ENCODE assay signal across 8 cellular contexts in the genomic region with DNA sequence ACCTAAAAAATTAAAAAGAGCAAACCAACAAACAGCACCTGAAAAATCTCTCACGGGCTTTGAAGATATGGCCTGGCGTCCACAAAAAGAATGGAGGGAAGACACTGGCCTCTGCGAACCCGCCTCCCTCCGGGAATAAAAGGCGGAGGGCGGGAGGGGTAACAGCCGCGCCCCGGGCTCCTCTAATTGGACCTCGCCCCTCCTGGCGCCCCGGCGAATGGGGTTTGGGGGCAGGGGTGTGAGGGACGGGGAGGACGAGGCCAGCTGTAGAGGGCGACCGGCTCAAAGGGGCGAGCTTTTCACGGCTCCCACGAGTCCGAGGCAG. TPM values are rescaled to one million over a fixed set of nuclear protein-coding genes. Genes with fewer than 3 reads are reported as not detected.
DNase-seq lines count a peak whose midpoint lies in the region; FAIRE-seq and TF ChIP-seq lines count a peak whose summit lies in the region.

No MANE protein-coding gene starts in this region.

- H3K4me3 ChIP-seq in colonic mucosa (peak overlapping the region; percentile 97), stomach smooth muscle (ENCODE audit: low read length in 2 of 2) (peak overlapping the region; percentile 86 to 97)

- DNase-seq in A172 (ENCODE audit: low spot score) (peak; percentile 77), HCEC 1CT (peak; percentile 72), LHCN-M2 (ENCODE audit: low read depth) (peak; percentile 85), RWPE1 (ENCODE audit: low spot score) (peak; percentile 96), colonic mucosa (peak; percentile 88)

- H3K4me1 ChIP-seq in colonic mucosa = no peaks in the 10 kb centered on the region
- no peaks in the 10 kb centered on the region for H3K4me1 ChIP-seq in stomach smooth muscle (ENCODE audit: control insufficient read depth, insufficient read depth, low read length)

- peak overlapping the region; percentile 65 to 77 for H3K9ac ChIP-seq in colonic mucosa (ENCODE audit: low read depth in 2 of 2, low read length in 2 of 2)
- peak overlapping the region in 1 of 2 donors; percentile 85 for H3K9ac ChIP-seq in stomach smooth muscle (ENCODE audit: low read length in 2 of 2)

- POLR2A ChIA-PET in RWPE1 (lab: Yijun Ruan, JAX; ENCODE audit: low non-redundant PET) = interaction anchor here (0.5 kb wide), 1 partner anchor 273 kb away, joined by 3 read pairs; no protein-coding TSS in a partner anchor

- no peaks in the 10 kb centered on the region for H3K9me3 ChIP-seq in colonic mucosa
- no peaks in the 10 kb centered on the region for H3K9me3 ChIP-seq in stomach smooth muscle (ENCODE audit: control insufficient read depth in 2 of 2, low read length in 2 of 2)

- H3K27ac ChIP-seq in RWPE1 = peak overlapping the region; percentile 100
- H3K27ac ChIP-seq in colonic mucosa = peak overlapping the region; percentile 96
- H3K27ac ChIP-seq in layer of hippocampus (ENCODE audit: low read depth, low read length) = peak overlapping the region; percentile 97
- peak overlapping the region; percentile 80 for H3K27ac ChIP-seq in stomach smooth muscle (ENCODE audit: low read length)

- H3K36me3 ChIP-seq in colonic mucosa = no peaks in the 10 kb centered on the region
- H3K36me3 ChIP-seq in stomach smooth muscle (ENCODE audit: control insufficient read depth in 2 of 2, insufficient read depth in 2 of 2, low read length in 2 of 2) = no peaks in the 10 kb centered on the region

- TF ChIP-seq CTCF in RWPE1 (conservative IDR thresholded peaks at IDR 0.05; ENCODE audit: low read depth) = 0 out of 2 replicates have a peak, but pooled peaks have one; percentile 8
- no peak for TF ChIP-seq CTCF in colonic mucosa (IDR thresholded peaks at IDR 0.05)

- H3K27me3 ChIP-seq in colonic mucosa (no peaks in the 10 kb centered on the region), layer of hippocampus (ENCODE audit: control insufficient read depth, insufficient read depth, low read length) (no peaks in the 10 kb centered on the region), stomach smooth muscle (ENCODE audit: control insufficient read depth in 1 of 2, insufficient read depth in 2 of 2, low read length in 2 of 2) (no peaks in the 10 kb centered on the region)

- intact Hi-C loops in colonic mucosa (cut with DNase I) = loop anchor here (10.0 kb wide), 1 partner anchor 188 kb away; no protein-coding TSS in a partner anchor

- CTCF ChIA-PET in RWPE1 (lab: Yijun Ruan, JAX) = no interaction called here

- peak; percentile 3 for FAIRE-seq in G401.6 (lab: Jason Lieb, UNC)

RNA-seq across cellular contexts. Expression of gene FANCC, which starts 0.8 kb away (rescaled TPM):
- total RNA-seq in A172 (2014; rRNA removed; shearing (Covaris generic)) = 13.4 and 18.2 TPM in 2 replicates
- total RNA-seq in LHCN-M2 (2014; rRNA removed) = 5.2 and 13.4 TPM in 2 replicates
- polyA plus RNA-seq in LHCN-M2 (2012) = 5.8 TPM
- total RNA-seq in colonic mucosa = 10 to 100 TPM; 10.5 to 23.6 TPM

Comparison
In these comparisons a context has a peak if more than half of its experiments do, and no peak if none do; other contexts are left out.
1. Peak in every context shown above with its lines: DNase-seq, H3K4me3 ChIP-seq and H3K27ac ChIP-seq.